Comparison of ENCODE assay signal across 25 cellular contexts in genomic region chr3:48700750-48701405, GRCh38.
"Had no signal": no experiment of that assay in that cellular context is flagged by ENCODE, and none has a peak within 500 bp of the region (broad histone marks: within the 10 kb centered on the region; RNA-seq: fewer than 3 reads in every experiment).

No MANE protein-coding gene starts in this region.

- H3K27ac Mint-ChIP-seq: activated naive CD4-positive, alpha-beta T cell treated with anti-CD3 and anti-CD28 coated beads for 36 hours; activated naive CD8-positive, alpha-beta T cell treated with anti-CD3 and anti-CD28 coated beads, Interleukin-2, amount 10 ng/mL, durations not matched to agents 7 days and 5 days; nephron; progenitor cell of endocrine pancreas; T-helper 17 cell had no signal

- H3K27me3 ChIP-seq: gastroesophageal sphincter, hepatocyte, neutrophil, transverse colon, uterus had no signal

- H3K27ac ChIP-seq: gastroesophageal sphincter, hepatocyte, lower lobe of right lung, neutrophil, transverse colon, uterus had no signal

- H3K9me3 Mint-ChIP-seq: activated naive CD4-positive, alpha-beta T cell treated with anti-CD3 and anti-CD28 coated beads for 36 hours; activated naive CD8-positive, alpha-beta T cell treated with anti-CD3 and anti-CD28 coated beads, Interleukin-2, amount 10 ng/mL, durations not matched to agents 7 days and 5 days; activated T-helper 1 cell treated with anti-CD3 and anti-CD28 coated beads, Interleukin-12 subunit alpha, Interleukin-12 subunit beta, Interleukin-2, Interleukin-4 antibody, amounts not matched to agents 30 ng/mL and 10 ng/mL and 1 ng/mL, durations not matched to agents 14 hours and 24 hours and 36 hours; nephron had no signal

- H3K4me2 ChIP-seq: hepatocyte had no signal

- H3K27me3 Mint-ChIP-seq: activated naive CD8-positive, alpha-beta T cell treated with anti-CD3 and anti-CD28 coated beads, Interleukin-2, amount 10 ng/mL, durations not matched to agents 7 days and 5 days; progenitor cell of endocrine pancreas; T-helper 17 cell had no signal

- H2AFZ ChIP-seq: hepatocyte had no signal

- H3K4me3 Mint-ChIP-seq: activated naive CD4-positive, alpha-beta T cell treated with anti-CD3 and anti-CD28 coated beads for 36 hours; activated naive CD8-positive, alpha-beta T cell treated with anti-CD3 and anti-CD28 coated beads, Interleukin-2, amount 10 ng/mL, durations not matched to agents 7 days and 5 days; activated T-helper 1 cell treated with anti-CD3 and anti-CD28 coated beads, Interleukin-12 subunit alpha, Interleukin-12 subunit beta, Interleukin-2, Interleukin-4 antibody, amounts not matched to agents 30 ng/mL and 10 ng/mL and 1 ng/mL, durations not matched to agents 14 hours and 24 hours and 36 hours; nephron; T-helper 17 cell had no signal

- DNase-seq: activated CD4-positive, alpha-beta T cell treated with anti-CD3 and anti-CD28 coated beads for 1 hour; activated CD4-positive, alpha-beta T cell treated with anti-CD3 and anti-CD28 coated beads, Interleukin-2, amount 50 U/mL, for 1 hour; activated effector memory CD4-positive, alpha-beta T cell treated with anti-CD3 and anti-CD28 coated beads, Interleukin-2, amount 50 U/mL, for 16 hours; activated naive CD4-positive, alpha-beta T cell treated with anti-CD3 and anti-CD28 coated beads for 36 hours; activated naive CD8-positive, alpha-beta T cell treated with anti-CD3 and anti-CD28 coated beads, Interleukin-2, amount 10 ng/mL, durations not matched to agents 7 days and 5 days; amniotic stem cell; central memory CD4-positive, alpha-beta T cell; lower lobe of right lung; mesenchymal stem cell; retina; stimulated activated CD4-positive, alpha-beta T cell treated with anti-CD3 and anti-CD28 coated beads, Interleukin-1b, Interleukin-23, amount 100 ng/mL, for 48 hours; stimulated activated naive CD4-positive, alpha-beta T cell; T-helper 17 cell; T1000; transverse colon; uterus had no signal

- H3K9me3 ChIP-seq: gastroesophageal sphincter, lower lobe of right lung, neutrophil, transverse colon, uterus had no signal

- H3K36me3 ChIP-seq: transverse colon, uterus had no signal

- ATAC-seq: gastroesophageal sphincter, left lobe of liver, lower lobe of right lung, sciatic nerve, T-helper 17 cell had no signal

- H3K4me3 ChIP-seq: gastroesophageal sphincter, hepatocyte, lower lobe of right lung, skin epidermis, transverse colon, uterus had no signal
